ENCODE assay signal across 28 cellular contexts in the genomic region with DNA sequence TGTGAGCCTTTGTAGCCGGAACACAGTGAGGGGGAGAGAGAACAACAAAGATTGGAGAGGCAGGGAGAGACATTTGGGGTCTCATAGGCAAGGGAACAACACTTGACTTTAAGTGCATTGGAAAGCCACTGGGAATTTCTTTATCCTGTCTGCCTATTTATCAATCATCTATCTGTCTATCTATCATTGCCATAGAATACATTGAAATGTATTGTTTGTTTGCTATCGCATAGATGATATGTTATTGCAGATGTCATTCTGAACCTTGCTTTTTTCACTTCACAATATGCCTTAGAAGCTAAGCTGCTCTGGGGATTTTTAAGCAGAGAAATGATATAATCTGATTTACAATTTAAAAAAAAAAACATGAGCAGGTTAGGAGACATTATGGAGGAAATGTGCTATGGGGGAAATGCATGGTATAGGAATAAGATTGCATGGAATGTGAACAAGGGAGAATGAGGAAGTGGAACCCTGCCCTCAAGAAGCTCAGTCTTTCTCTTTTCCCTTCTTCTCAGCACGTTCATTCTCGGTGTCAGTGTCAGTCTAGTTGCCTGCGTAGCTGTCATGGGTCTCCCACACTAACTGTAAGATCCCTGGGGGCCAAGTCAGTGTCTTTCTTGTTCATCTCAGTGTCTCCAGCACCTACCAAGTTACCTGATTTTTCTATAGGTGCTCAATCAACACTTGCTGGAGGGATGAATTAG.
"Had no signal": no experiment of that assay in that cellular context is flagged by ENCODE, and none has a peak within 500 bp of the region (broad histone marks: within the 10 kb centered on the region; RNA-seq: fewer than 3 reads in every experiment).

No MANE protein-coding gene starts in this region.

- H3K27ac Mint-ChIP-seq: activated B cell treated with CpG ODN at 0.5 μM for 24 hours; activated CD4-positive, alpha-beta T cell treated with anti-CD3 and anti-CD28 coated beads, Interleukin-2, amount 10 ng/mL, durations not matched to agents 24 days and 14 days; activated CD8-positive, alpha-beta memory T cell treated with anti-CD3 and anti-CD28 coated beads, Interleukin-2, amount 10 ng/mL, durations not matched to agents 7 days and 5 days; activated naive CD8-positive, alpha-beta T cell; activated T-cell treated with anti-CD3 and anti-CD28 coated beads, Interleukin-2, amount 50 U/mL, for 24 hours; activated T-helper 1 cell treated with anti-CD3 and anti-CD28 coated beads, Interleukin-12 subunit alpha, Interleukin-12 subunit beta, Interleukin-2, Interleukin-4 antibody, amounts not matched to agents 30 ng/mL and 10 ng/mL and 1 ng/mL, durations not matched to agents 14 hours and 24 hours and 36 hours; brain; T-helper 17 cell had no signal

- ATAC-seq: activated CD8-positive, alpha-beta memory T cell treated with anti-CD3 and anti-CD28 coated beads, Interleukin-2, amount 10 ng/mL, durations not matched to agents 7 days and 5 days; PC-3; T-helper 17 cell had no signal

- H3K9me3 Mint-ChIP-seq: activated B cell treated with CpG ODN at 0.5 μM for 24 hours; activated CD4-positive, alpha-beta T cell treated with anti-CD3 and anti-CD28 coated beads, Interleukin-2, amount 10 ng/mL, durations not matched to agents 24 days and 14 days; activated T-cell treated with anti-CD3 and anti-CD28 coated beads, Interleukin-2, amount 50 U/mL, for 24 hours; activated T-helper 1 cell treated with anti-CD3 and anti-CD28 coated beads, Interleukin-12 subunit alpha, Interleukin-12 subunit beta, Interleukin-2, Interleukin-4 antibody, amounts not matched to agents 30 ng/mL and 10 ng/mL and 1 ng/mL, durations not matched to agents 14 hours and 24 hours and 36 hours; brain; central memory CD8-positive, alpha-beta T cell had no signal

- H3K36me3 Mint-ChIP-seq: activated CD8-positive, alpha-beta memory T cell treated with anti-CD3 and anti-CD28 coated beads, Interleukin-2, amount 10 ng/mL, durations not matched to agents 7 days and 5 days; activated naive CD8-positive, alpha-beta T cell; brain had no signal

- H3K27me3 Mint-ChIP-seq: activated CD4-positive, alpha-beta T cell treated with anti-CD3 and anti-CD28 coated beads, Interleukin-2, amount 10 ng/mL, durations not matched to agents 24 days and 14 days; activated CD8-positive, alpha-beta memory T cell treated with anti-CD3 and anti-CD28 coated beads, Interleukin-2, amount 10 ng/mL, durations not matched to agents 7 days and 5 days; activated T-cell treated with anti-CD3 and anti-CD28 coated beads, Interleukin-2, amount 50 U/mL, for 24 hours had no signal

- H3K4me3 Mint-ChIP-seq: activated B cell treated with CpG ODN at 0.5 μM for 24 hours; activated CD4-positive, alpha-beta T cell treated with anti-CD3 and anti-CD28 coated beads, Interleukin-2, amount 10 ng/mL, durations not matched to agents 24 days and 14 days; activated CD8-positive, alpha-beta memory T cell treated with anti-CD3 and anti-CD28 coated beads, Interleukin-2, amount 10 ng/mL, durations not matched to agents 7 days and 5 days; activated naive CD8-positive, alpha-beta T cell; activated T-cell treated with anti-CD3 and anti-CD28 coated beads, Interleukin-2, amount 50 U/mL, for 24 hours; activated T-helper 1 cell treated with anti-CD3 and anti-CD28 coated beads, Interleukin-12 subunit alpha, Interleukin-12 subunit beta, Interleukin-2, Interleukin-4 antibody, amounts not matched to agents 30 ng/mL and 10 ng/mL and 1 ng/mL, durations not matched to agents 14 hours and 24 hours and 36 hours; brain; central memory CD8-positive, alpha-beta T cell; T-helper 17 cell had no signal

- H3K4me1 Mint-ChIP-seq: activated B cell treated with CpG ODN at 0.5 μM for 24 hours; activated CD4-positive, alpha-beta T cell treated with anti-CD3 and anti-CD28 coated beads, Interleukin-2, amount 10 ng/mL, durations not matched to agents 24 days and 14 days; activated CD8-positive, alpha-beta memory T cell treated with anti-CD3 and anti-CD28 coated beads, Interleukin-2, amount 10 ng/mL, durations not matched to agents 7 days and 5 days; central memory CD8-positive, alpha-beta T cell; T-helper 17 cell had no signal

- FAIRE-seq: astrocyte, TTC549 had no signal

- DNase-seq: activated B cell treated with CpG ODN at 0.5 μM for 24 hours; activated CD4-positive, alpha-beta T cell treated with anti-CD3 and anti-CD28 coated beads for 1 hour; activated CD4-positive, alpha-beta T cell treated with anti-CD3 and anti-CD28 coated beads, Interleukin-2, amount 10 ng/mL, durations not matched to agents 24 days and 14 days; activated CD4-positive, alpha-beta T cell treated with anti-CD3 and anti-CD28 coated beads, Interleukin-2, amount 50 U/mL, for 48 hours; activated CD8-positive, alpha-beta memory T cell treated with anti-CD3 and anti-CD28 coated beads, Interleukin-2, amount 10 ng/mL, durations not matched to agents 7 days and 5 days; activated effector memory CD4-positive, alpha-beta T cell treated with anti-CD3 and anti-CD28 coated beads, Interleukin-2, amount 50 U/mL, for 16 hours; activated naive CD4-positive, alpha-beta T cell treated with Interleukin-2 at 50 U/mL for 16 hours; activated T-cell treated with anti-CD3 and anti-CD28 coated beads, Interleukin-2, amount 50 U/mL, for 24 hours; amygdala; Kasumi-1; KBM-7; NCI-H1105; NCI-H1436; NCI-H1694 treated with DMSO at 0.1 percent for 48 hours; NCI-H2029 treated with DMSO at 0.1 percent for 48 hours; NCI-H345; NCI-H510A; NCI-H526 treated with DMSO at 0.1 percent for 48 hours; PC-3; SHP77 treated with DMSO at 0.1 percent for 48 hours; T-helper 17 cell; T-helper 9 cell had no signal
